In genomic region chr11:721913-722811, GRCh38 we compare ENCODE assay signal across 8 cellular contexts. TPM values are rescaled to one million over a fixed set of nuclear protein-coding genes. Genes with fewer than 3 reads are reported as not detected.
DNase-seq lines count a peak whose midpoint lies in the region; ATAC-seq and TF ChIP-seq lines count a peak whose summit lies in the region.

No MANE protein-coding gene starts in this region.

- no peaks in the 10 kb centered on the region for H3K9me3 ChIP-seq in CD4-positive, alpha-beta memory T cell (ENCODE audit: control insufficient read depth in 1 of 2, low read length in 2 of 2)

- in situ Hi-C loops in KBM-7 (cut with MboI; ENCODE audit: low pct_unique_long_range_greater_than_20kb, low sequenced_read_pairs) (no loop called here), G401 (cut with HindIII; ENCODE audit: low sequenced_read_pairs) (no loop called here)

- peaks cover 6 to 27% (median 17%) of the 10 kb centered on the region in 4 donors for H3K4me1 Mint-ChIP-seq in CD4-positive, alpha-beta memory T cell
- H3K4me1 Mint-ChIP-seq in activated B cell treated with CpG ODN at 0.5 μM for 24 hours, result peaks cover 23% of the 10 kb centered on the region

- no peak overlapping the region for H3K27ac Mint-ChIP-seq in CD4-positive, alpha-beta memory T cell
- no peak overlapping the region for H3K27ac Mint-ChIP-seq in activated B cell treated with CpG ODN at 0.5 μM for 24 hours

- intact Hi-C loops in CD4-positive, alpha-beta memory T cell (cut with micrococcal nuclease), result loop anchor here (2.0 to 10.0 kb wide), 2 partner anchors 109 to 267 kb away; partner anchors contain the start of gene PTDSS2
- intact Hi-C loops in activated B cell treated with CpG ODN at 0.5 μM for 24 hours (cut with micrococcal nuclease), result loop anchor here (1.0 to 5.0 kb wide), 2 partner anchors 25 to 185 kb away; partner anchors contain the start of genes HRAS and LRRC56

- peaks cover 2 to 3% of the 10 kb centered on the region in 2 donors for H3K27me3 Mint-ChIP-seq in CD4-positive, alpha-beta memory T cell
- peaks cover 6% of the 10 kb centered on the region for H3K27me3 Mint-ChIP-seq in activated B cell treated with CpG ODN at 0.5 μM for 24 hours

- ATAC-seq in activated B cell treated with CpG ODN at 0.5 μM for 24 hours (ENCODE audit: low read depth), result peak; percentile 80
- ATAC-seq in HG03175 (IDR thresholded peaks at IDR 0.05; ENCODE audit: unreplicated experiment), result no peak
- ATAC-seq in GM21825 (IDR thresholded peaks at IDR 0.05; ENCODE audit: unreplicated experiment), result no peak

- H3K4me3 ChIP-seq in CD4-positive, alpha-beta memory T cell (ENCODE audit: low read length in 2 of 2), result peak overlapping the region in 1 of 2 donors; percentile 18

- H3K9me3 Mint-ChIP-seq in CD4-positive, alpha-beta memory T cell, result peaks cover 0 to 2% (median 0%) of the 10 kb centered on the region in 8 donors
- no peaks in the 10 kb centered on the region for H3K9me3 Mint-ChIP-seq in activated B cell treated with CpG ODN at 0.5 μM for 24 hours

- CTCF ChIA-PET in CD4-positive, alpha-beta memory T cell (lab: Charles Lee; ENCODE audit: partially characterized antibody), result interaction anchor here (0.9 to 6.1 kb wide), 10 partner anchors 12 to 166 kb away, joined by 3 to 50 read pairs (median 6); partner anchors contain the start of genes DEAF1, TALDO1 and TMEM80
- CTCF ChIA-PET in activated B cell treated with CpG ODN at 0.5 μM for 24 hours (lab: Charles Lee), result interaction anchor here (1.0 to 8.8 kb wide), 9 partner anchors 18 to 168 kb away, joined by 3 to 70 read pairs (median 5); partner anchors contain the start of genes DEAF1 and TMEM80

- peak overlapping the region in 6 of 8 donors; percentile 46 to 84 (median 62) for H3K4me3 Mint-ChIP-seq in CD4-positive, alpha-beta memory T cell
- peak overlapping the region; percentile 76 for H3K4me3 Mint-ChIP-seq in activated B cell treated with CpG ODN at 0.5 μM for 24 hours

- no peaks in the 10 kb centered on the region for H3K36me3 ChIP-seq in CD4-positive, alpha-beta memory T cell (ENCODE audit: insufficient read depth, low read length)

- POLR2A ChIA-PET in CD4-positive, alpha-beta memory T cell (lab: Charles Lee; ENCODE audit: partially characterized antibody), result interaction anchor here (0.9 to 7.7 kb wide), 7 partner anchors 22 to 216 kb away, joined by 3 to 109 read pairs (median 4); partner anchors contain the start of genes DEAF1, HRAS, RNH1 and TMEM80
- POLR2A ChIA-PET in activated B cell treated with CpG ODN at 0.5 μM for 24 hours (lab: Charles Lee), result interaction anchor here (0.6 to 4.1 kb wide), 12 partner anchors 10 to 367 kb away, joined by 3 to 95 read pairs (median 4); partner anchors contain the start of genes DEAF1, IRF7, LMNTD2 and RASSF7

- H3K27ac ChIP-seq in CD4-positive, alpha-beta memory T cell (ENCODE audit: low read depth, low read length), result no peak overlapping the region

- peak; percentile 39 to 67 (median 50) for DNase-seq in CD4-positive, alpha-beta memory T cell
- DNase-seq in KBM-7 (peak; percentile 66), activated B cell treated with CpG ODN at 0.5 μM for 24 hours (peak; percentile 68), left kidney (ENCODE audit: low read depth, low spot score) (peak; percentile 42), erythroblast (lab: John Stamatoyannopoulos, UW) (no peak), G401 (ENCODE audit: low spot score) (no peak)

- no peak for TF ChIP-seq POLR2A in erythroblast (IDR thresholded peaks at IDR 0.05; ENCODE audit: low read length)

- peaks cover 10% of the 10 kb centered on the region for H3K27me3 ChIP-seq in CD4-positive, alpha-beta memory T cell (ENCODE audit: insufficient read depth, low read length)

- TF ChIP-seq CTCF in activated B cell treated with CpG ODN at 0.5 μM for 24 hours (IDR thresholded peaks at IDR 0.05), result no peak

- H3K4me1 ChIP-seq in CD4-positive, alpha-beta memory T cell (ENCODE audit: insufficient read depth, low read length), result peaks cover 33% of the 10 kb centered on the region

- H3K36me3 Mint-ChIP-seq in CD4-positive, alpha-beta memory T cell, result no peaks in the 10 kb centered on the region
- H3K36me3 Mint-ChIP-seq in activated B cell treated with CpG ODN at 0.5 μM for 24 hours (ENCODE audit: low read depth), result no peaks in the 10 kb centered on the region

RNA-seq across cellular contexts. Expression of gene EPS8L2, which starts 16.1 kb away (rescaled TPM):
- total RNA-seq in CD4-positive, alpha-beta memory T cell, result 10 to 100 TPM; 17.4 to 17.8 TPM
- polyA plus RNA-seq in CD4-positive, alpha-beta memory T cell, result 10 to 100 TPM; 15.4 to 19.5 TPM
- 5.6 and 5.9 TPM in 2 replicates for total RNA-seq in activated B cell treated with CpG ODN at 0.5 μM for 24 hours
- 18.2 and 27.9 TPM in 2 replicates for total RNA-seq in G401 (2014; rRNA removed; shearing (Covaris generic))

RNA-seq across cellular contexts. Expression of gene TALDO1, which starts 25.1 kb away (rescaled TPM):
- total RNA-seq in CD4-positive, alpha-beta memory T cell, result 10 to 100 TPM; 80.4 to 90.5 TPM
- polyA plus RNA-seq in CD4-positive, alpha-beta memory T cell, result 100 to 1,000 TPM; 174 to 244 TPM
- 194 and 244 TPM in 2 replicates for total RNA-seq in activated B cell treated with CpG ODN at 0.5 μM for 24 hours
- total RNA-seq in G401 (2014; rRNA removed; shearing (Covaris generic)), result 201 and 229 TPM in 2 replicates

RNA-seq across cellular contexts. Expression of gene TMEM80, which starts 26.5 kb away (rescaled TPM):
- total RNA-seq in CD4-positive, alpha-beta memory T cell, result 10 to 100 TPM; 44.7 to 47.3 TPM
- 10 to 100 TPM; 27.0 to 32.6 TPM for polyA plus RNA-seq in CD4-positive, alpha-beta memory T cell
- total RNA-seq in activated B cell treated with CpG ODN at 0.5 μM for 24 hours, result 34.1 and 44.4 TPM in 2 replicates
- 14.8 and 19.8 TPM in 2 replicates for total RNA-seq in G401 (2014; rRNA removed; shearing (Covaris generic))

RNA-seq across cellular contexts. Expression of gene DEAF1, which starts 27.1 kb away (rescaled TPM):
- 10 to 100 TPM; 41.3 to 44.3 TPM for total RNA-seq in CD4-positive, alpha-beta memory T cell
- 10 to 100 TPM; 34.5 to 50.8 TPM for polyA plus RNA-seq in CD4-positive, alpha-beta memory T cell
- total RNA-seq in activated B cell treated with CpG ODN at 0.5 μM for 24 hours, result 36.1 and 39.8 TPM in 2 replicates
- 70.5 and 73.2 TPM in 2 replicates for total RNA-seq in G401 (2014; rRNA removed; shearing (Covaris generic))

RNA-seq across cellular contexts. Expression of gene GATD1, which starts 55.1 kb away (rescaled TPM):
- total RNA-seq in CD4-positive, alpha-beta memory T cell, result 10 to 100 TPM; 51.5 to 64.9 TPM
- polyA plus RNA-seq in CD4-positive, alpha-beta memory T cell, result 10 to 100 TPM in 1 of 2 donors, 1 to 10 TPM in 1; 4.3 to 15.0 TPM
- 60.3 and 63.3 TPM in 2 replicates for total RNA-seq in activated B cell treated with CpG ODN at 0.5 μM for 24 hours
- 56.6 and 63.4 TPM in 2 replicates for total RNA-seq in G401 (2014; rRNA removed; shearing (Covaris generic))

Comparison
In these comparisons a context has a peak if more than half of its experiments do, and no peak if none do; other contexts are left out.
1. DNase-seq: peak in CD4-positive, alpha-beta memory T cell (5 of 5), KBM-7 (single experiment), activated B cell treated with CpG ODN at 0.5 μM for 24 hours (single experiment) and left kidney (single experiment); none in erythroblast (0 of 2) and G401 (single experiment).